In genomic region chr9:26078706-26079105, GRCh38 we compare ENCODE assay signal across 30 cellular contexts.
"Had no signal": no experiment of that assay in that cellular context is flagged by ENCODE, and none has a peak within 500 bp of the region (broad histone marks: within the 10 kb centered on the region; RNA-seq: fewer than 3 reads in every experiment).

No MANE protein-coding gene starts in this region.

- H3K36me3 ChIP-seq: neutrophil, ovary, right lobe of liver, sigmoid colon, suprapubic skin, tibial artery, transverse colon, upper lobe of right lung, uterus had no signal

- H3K27me3 ChIP-seq: neutrophil, ovary, right lobe of liver, sigmoid colon, suprapubic skin, testis, tibial artery, transverse colon, upper lobe of right lung, uterus had no signal

- H3K36me3 Mint-ChIP-seq: naive thymus-derived CD4-positive, alpha-beta T cell; stimulated activated memory B cell treated with anti-CD40 and anti-IgM and Interleukin-4, amounts not matched to agents 10 μg/mL and 1 μg/mL and 100 μg/mL, for 72 hours; type B pancreatic cell had no signal

- H3K4me3 ChIP-seq: ovary, psoas muscle, right lobe of liver, sigmoid colon, suprapubic skin, testis, tibial artery, transverse colon, upper lobe of right lung, uterus had no signal

- H3K4me3 Mint-ChIP-seq: naive thymus-derived CD4-positive, alpha-beta T cell; natural killer cell; nephron; neural crest cell; stimulated activated memory B cell treated with anti-CD40 and anti-IgM and Interleukin-4, amounts not matched to agents 10 μg/mL and 1 μg/mL and 100 μg/mL, for 72 hours; stimulated activated naive CD8-positive, alpha-beta T cell treated with anti-CD3 and anti-CD28 coated beads, Interleukin-15, amount 100 ng/mL, for 72 hours; type B pancreatic cell had no signal

- H3K4me1 ChIP-seq: parathyroid adenoma, psoas muscle, right lobe of liver, sigmoid colon, suprapubic skin, testis, tibial artery, transverse colon, upper lobe of right lung, uterus had no signal

- H3K4me1 Mint-ChIP-seq: naive thymus-derived CD4-positive, alpha-beta T cell; natural killer cell; nephron; neural crest cell; stimulated activated memory B cell treated with anti-CD40 and anti-IgM and Interleukin-4, amounts not matched to agents 10 μg/mL and 1 μg/mL and 100 μg/mL, for 72 hours; stimulated activated naive CD8-positive, alpha-beta T cell treated with anti-CD3 and anti-CD28 coated beads, Interleukin-15, amount 100 ng/mL, for 72 hours had no signal

- H3K27me3 Mint-ChIP-seq: naive thymus-derived CD4-positive, alpha-beta T cell; progenitor cell of endocrine pancreas; stimulated activated memory B cell treated with anti-CD40 and anti-IgM and Interleukin-4, amounts not matched to agents 10 μg/mL and 1 μg/mL and 100 μg/mL, for 72 hours; stimulated activated naive CD8-positive, alpha-beta T cell treated with anti-CD3 and anti-CD28 coated beads, Interleukin-15, amount 100 ng/mL, for 72 hours; type B pancreatic cell had no signal

- ATAC-seq: naive thymus-derived CD4-positive, alpha-beta T cell; natural killer cell; psoas muscle; right cardiac atrium; right lobe of liver; stimulated activated memory B cell treated with anti-CD40 and anti-IgM and Interleukin-4, amounts not matched to agents 10 μg/mL and 1 μg/mL and 100 μg/mL, for 72 hours; stimulated activated naive CD8-positive, alpha-beta T cell treated with anti-CD3 and anti-CD28 coated beads, Interleukin-15, amount 100 ng/mL, for 72 hours; stimulated activated naive CD8-positive, alpha-beta T cell treated with anti-CD3 and anti-CD28 coated beads, Interleukin-15, Interleukin-2, amounts not matched to agents 100 U/mL and 50 U/mL, for 24 hours; upper lobe of right lung had no signal

- H3K27ac ChIP-seq: neutrophil, ovary, parathyroid adenoma, psoas muscle, right lobe of liver, sigmoid colon, suprapubic skin, testis, tibial artery, transverse colon, upper lobe of right lung, uterus had no signal

- H3K27ac Mint-ChIP-seq: naive thymus-derived CD4-positive, alpha-beta T cell; natural killer cell; nephron; progenitor cell of endocrine pancreas; stimulated activated memory B cell treated with anti-CD40 and anti-IgM and Interleukin-4, amounts not matched to agents 10 μg/mL and 1 μg/mL and 100 μg/mL, for 72 hours; stimulated activated naive CD8-positive, alpha-beta T cell treated with anti-CD3 and anti-CD28 coated beads, Interleukin-15, amount 100 ng/mL, for 72 hours; type B pancreatic cell had no signal

- H3K9me3 ChIP-seq: neutrophil, ovary, psoas muscle, right lobe of liver, testis, uterus had no signal

- DNase-seq: naive thymus-derived CD4-positive, alpha-beta T cell; natural killer cell; nucleus accumbens; ovary; psoas muscle; right cardiac atrium; right lobe of liver; sigmoid colon; small intestine; stimulated activated CD4-positive, alpha-beta T cell treated with anti-CD3 and anti-CD28 coated beads, Interleukin-15, amount 100 ng/mL, for 24 hours; stimulated activated CD4-positive, alpha-beta T cell treated with anti-CD3 and anti-CD28 coated beads, Interleukin-2, amount 100 ng/mL, for 48 hours; stimulated activated CD4-positive, alpha-beta T cell treated with anti-CD3 and anti-CD28 coated beads, Interleukin-4, amount 100 ng/mL, for 4 hours; stimulated activated CD8-positive, alpha-beta memory T cell treated with anti-CD3 and anti-CD28 coated beads, Interleukin-4, amount 100 ng/mL, for 48 hours; stimulated activated naive CD4-positive, alpha-beta T cell; stimulated activated naive CD8-positive, alpha-beta T cell treated with anti-CD3 and anti-CD28 coated beads, Interleukin-15, amount 100 ng/mL, for 72 hours; stimulated activated naive CD8-positive, alpha-beta T cell treated with anti-CD3 and anti-CD28 coated beads, Interleukin-15, Interleukin-2, amounts not matched to agents 100 U/mL and 50 U/mL, for 24 hours; substantia nigra; testis; tibial artery; transverse colon; upper lobe of right lung; uterus had no signal
